In the genomic region with DNA sequence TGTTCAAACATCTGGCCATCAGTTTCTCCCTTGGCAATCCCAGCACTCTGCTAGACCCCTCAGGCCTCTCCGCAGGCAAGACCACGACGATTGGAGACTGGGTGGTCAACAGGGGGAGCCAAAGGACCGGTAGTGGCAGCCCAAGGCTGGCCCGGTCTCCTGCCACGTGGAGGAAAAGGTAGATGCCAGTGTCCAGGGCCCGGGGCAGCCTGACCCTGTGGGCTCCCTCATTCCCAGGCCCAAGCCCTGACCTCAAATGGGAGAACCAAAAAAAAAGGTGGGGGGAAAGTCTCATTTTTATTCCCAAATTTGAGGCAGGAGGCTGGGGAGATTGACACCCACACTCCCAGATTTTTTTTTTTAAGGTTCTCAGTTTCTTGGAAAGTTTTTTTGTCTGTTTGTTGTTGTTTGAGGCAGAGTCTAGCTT, we compare ENCODE assay signal across 7 cellular contexts. TPM values are rescaled to one million over a fixed set of nuclear protein-coding genes. Genes with fewer than 3 reads are reported as not detected.
A peak's percentile ranks its signal among the peaks of the same experiment; 100 is the strongest.
DNase-seq lines count a peak whose midpoint lies in the region; ATAC-seq and TF ChIP-seq lines count a peak whose summit lies in the region.

No MANE protein-coding gene starts in this region.

- intact Hi-C loops in cardiac septum (cut with DNase I): loop anchor here (1.0 to 5.0 kb wide), 3 partner anchors 22 to 106 kb away; partner anchors contain the start of gene S100A14

- no peaks in the 10 kb centered on the region for H3K27me3 Mint-ChIP-seq in activated naive CD8-positive, alpha-beta T cell treated with anti-CD3 and anti-CD28 coated beads for 36 hours

- peak overlapping the region; percentile 81 for H3K27ac Mint-ChIP-seq in activated naive CD8-positive, alpha-beta T cell treated with anti-CD3 and anti-CD28 coated beads for 36 hours

- peak; percentile 89 for TF ChIP-seq CTCF in GM12874 (IDR thresholded peaks at IDR 0.05; ENCODE audit: insufficient read depth, low read depth, low read length)

- no peak overlapping the region for H3K4me3 Mint-ChIP-seq in activated naive CD8-positive, alpha-beta T cell treated with anti-CD3 and anti-CD28 coated beads for 36 hours

- DNase-seq in NCI-H1105 (lab: John Stamatoyannopoulos, UW): peak; percentile 70
- DNase-seq in T follicular helper cell (ENCODE audit: low read depth): peak; percentile 67
- peak; percentile 83 for DNase-seq in activated naive CD8-positive, alpha-beta T cell treated with anti-CD3 and anti-CD28 coated beads for 36 hours
- peak; percentile 91 for DNase-seq in cardiac septum (ENCODE audit: low spot score)
- DNase-seq in retina: peak; percentile 82

- H3K4me1 Mint-ChIP-seq in activated naive CD8-positive, alpha-beta T cell treated with anti-CD3 and anti-CD28 coated beads for 36 hours: peaks cover 10% of the 10 kb centered on the region

- H3K9me3 Mint-ChIP-seq in activated naive CD8-positive, alpha-beta T cell treated with anti-CD3 and anti-CD28 coated beads for 36 hours: no peaks in the 10 kb centered on the region

- H3K36me3 Mint-ChIP-seq in activated naive CD8-positive, alpha-beta T cell treated with anti-CD3 and anti-CD28 coated beads for 36 hours: no peaks in the 10 kb centered on the region

- no peak for ATAC-seq in GM18861 (IDR thresholded peaks at IDR 0.05; ENCODE audit: unreplicated experiment)

RNA-seq across cellular contexts. Expression of gene S100A6, which starts 24.8 kb away (rescaled TPM):
- total RNA-seq in activated naive CD8-positive, alpha-beta T cell treated with anti-CD3 and anti-CD28 coated beads for 36 hours: 100 to 1,000 TPM; 144 to 155 TPM
- 418 TPM for total RNA-seq in cardiac septum

RNA-seq across cellular contexts. Expression of gene S100A5, which starts 29.7 kb away (rescaled TPM):
- total RNA-seq in activated naive CD8-positive, alpha-beta T cell treated with anti-CD3 and anti-CD28 coated beads for 36 hours: 1 to 10 TPM; 1.2 to 1.6 TPM
- not detected for total RNA-seq in cardiac septum

RNA-seq across cellular contexts. Expression of gene S100A4, which starts 34.6 kb away (rescaled TPM):
- 10 to 100 TPM; 44.7 to 44.9 TPM for total RNA-seq in activated naive CD8-positive, alpha-beta T cell treated with anti-CD3 and anti-CD28 coated beads for 36 hours
- total RNA-seq in cardiac septum: 107 TPM

RNA-seq across cellular contexts. Expression of gene S100A3, which starts 38.1 kb away (rescaled TPM):
- not detected for total RNA-seq in activated naive CD8-positive, alpha-beta T cell treated with anti-CD3 and anti-CD28 coated beads for 36 hours
- total RNA-seq in cardiac septum: 1.3 TPM

RNA-seq across cellular contexts. Expression of gene S100A7, which starts 50.5 kb away (rescaled TPM):
- total RNA-seq in activated naive CD8-positive, alpha-beta T cell treated with anti-CD3 and anti-CD28 coated beads for 36 hours: not detected
- total RNA-seq in cardiac septum: not detected
